Comparison of ENCODE assay signal across 27 cellular contexts in the genomic region with DNA sequence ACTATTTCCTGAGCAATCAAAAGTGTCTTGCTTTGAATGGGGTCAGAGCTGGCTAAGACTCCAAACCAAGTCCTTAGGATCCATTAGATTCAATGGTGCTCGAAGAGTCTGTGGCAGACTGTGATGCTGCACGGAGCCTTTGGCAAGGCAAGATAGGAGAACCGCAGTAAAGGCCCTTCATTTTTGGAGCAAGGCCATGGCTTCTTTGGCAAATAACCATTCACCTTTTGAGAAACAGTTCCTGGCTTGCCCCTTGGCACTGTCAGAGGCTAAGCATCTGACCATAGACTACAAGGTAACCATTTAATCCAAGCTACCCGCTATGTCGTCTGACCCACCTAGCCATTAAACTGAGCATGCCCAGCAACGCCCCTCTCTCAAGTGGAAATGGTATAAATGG. TPM values are rescaled to one million over a fixed set of nuclear protein-coding genes. Genes with fewer than 3 reads are reported as not detected.
"Had no signal": no experiment of that assay in that cellular context is flagged by ENCODE, and none has a peak within 500 bp of the region (broad histone marks: within the 10 kb centered on the region; RNA-seq: fewer than 3 reads in every experiment).

No MANE protein-coding gene starts in this region.

- H3K27me3 ChIP-seq: ascending aorta, breast epithelium, gastrocnemius medialis, pancreas had no signal

- H3K4me1 ChIP-seq: adrenal gland, ascending aorta, gastrocnemius medialis, pancreas, stomach, transverse colon had no signal

- ATAC-seq: activated T-helper 17 cell treated with anti-CD3 and anti-CD28 coated beads, Interleukin-2, amount 50 U/mL, for 72 hours; gastrocnemius medialis; left cardiac atrium; pancreas; sciatic nerve; stimulated activated memory B cell treated with anti-CD40 and anti-IgM and Interleukin-4, amounts not matched to agents 10 μg/mL and 1 μg/mL and 100 μg/mL, for 72 hours had no signal

- DNase-seq: activated CD4-positive, alpha-beta T cell treated with anti-CD3 and anti-CD28 coated beads for 1 hour; activated CD4-positive, alpha-beta T cell treated with anti-CD3 and anti-CD28 coated beads, Interleukin-2, amount 50 U/mL, for 1 hour; activated CD8-positive, alpha-beta memory T cell treated with anti-CD3 and anti-CD28 coated beads, Interleukin-2, amount 50 U/mL, for 4 hours; activated T-cell treated with anti-CD3 and anti-CD28 coated beads, Interleukin-2, amount 50 U/mL, for 24 hours; adrenal gland; cerebellar nuclear complex; cortex of kidney; endodermal cell; esophagus squamous epithelium; gastrocnemius medialis; hypothalamus; left cardiac atrium; pancreas; stimulated activated CD4-positive, alpha-beta T cell treated with anti-CD3 and anti-CD28 coated beads, Interleukin-2, amount 100 ng/mL, for 24 hours; stomach; T-helper 9 cell; transverse colon had no signal

- H3K9me3 ChIP-seq: ascending aorta, gastrocnemius medialis, pancreas, suprapubic skin had no signal

- H3K27ac ChIP-seq: adrenal gland, ascending aorta, breast epithelium, esophagus squamous epithelium, gastrocnemius medialis, neutrophil, pancreas, stomach, suprapubic skin, transverse colon had no signal

- H3K36me3 ChIP-seq: adrenal gland, ascending aorta, breast epithelium, esophagus squamous epithelium, gastrocnemius medialis, neutrophil, pancreas, stomach, suprapubic skin, transverse colon had no signal

- H3K4me3 ChIP-seq: adrenal gland, ascending aorta, breast epithelium, esophagus squamous epithelium, gastrocnemius medialis, pancreas, stomach, suprapubic skin, transverse colon had no signal

RNA-seq across cellular contexts. Expression of gene EDN2, which starts 45.2 kb away (rescaled TPM):
- total RNA-seq: activated T-helper 17 cell treated with anti-CD3 and anti-CD28 coated beads, Interleukin-2, amount 50 U/mL, for 72 hours; adrenal gland; ascending aorta; endodermal cell; gastrocnemius medialis; mononuclear cell; myocyte; sciatic nerve; T-helper 1 cell treated with Interleukin-12 subunit alpha and Interleukin-12 subunit beta and Interleukin-4 antibody, amounts not matched to agents 30 ng/mL and 1 ng/mL, for 36 hours had no signal
